ENCODE assay signal across 18 cellular contexts in the genomic region with DNA sequence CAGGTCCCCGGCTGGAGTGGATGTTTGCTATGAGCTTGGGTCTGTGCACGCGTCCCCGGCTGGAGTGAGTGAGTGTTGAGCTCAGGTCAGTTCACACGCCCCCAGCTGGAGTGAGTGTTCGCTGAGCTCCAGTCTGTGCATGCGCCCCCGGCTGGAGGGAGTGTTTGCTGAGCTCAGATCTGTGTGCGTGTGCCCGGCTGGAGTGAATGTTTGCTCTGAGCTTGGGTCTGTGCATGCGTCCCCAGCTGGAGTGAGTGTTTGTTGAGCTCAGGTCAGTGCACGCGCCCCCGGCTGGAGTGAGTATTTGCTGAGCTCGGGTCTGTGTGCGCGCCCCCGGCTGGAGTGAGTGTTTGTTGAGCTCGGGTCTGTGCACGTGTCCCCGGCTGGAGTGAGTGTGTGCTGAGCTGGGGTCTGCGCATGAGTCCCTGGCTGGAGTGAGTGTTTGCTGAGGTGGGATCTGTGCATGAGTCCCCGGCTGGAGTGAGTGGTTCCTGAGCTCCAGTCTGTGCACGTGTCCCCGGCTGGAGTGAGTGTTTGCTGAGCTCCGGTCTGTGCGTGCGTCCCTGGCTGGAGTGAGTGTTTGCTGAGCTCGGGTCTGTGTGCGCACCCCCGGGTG.
DNase-seq lines count a peak whose midpoint lies in the region; ATAC-seq and TF ChIP-seq lines count a peak whose summit lies in the region.
"Had no signal": no experiment of that assay in that cellular context is flagged by ENCODE, and none has a peak within 500 bp of the region (broad histone marks: within the 10 kb centered on the region; RNA-seq: fewer than 3 reads in every experiment).

No MANE protein-coding gene starts in this region.

- TF ChIP-seq CTCF in retinal pigment epithelial cell (conservative IDR thresholded peaks at IDR 0.05; ENCODE audit: low read depth, low read length) (peak; percentile 6), progenitor cell of endocrine pancreas (IDR thresholded peaks at IDR 0.05; ENCODE audit: unreplicated experiment) (no peak)

- H3K4me1 Mint-ChIP-seq in activated T-helper 17 cell treated with anti-CD3 and anti-CD28 coated beads, Interleukin-2, amount 50 U/mL, for 72 hours = peaks cover 7% of the 10 kb centered on the region
- peaks cover 8% of the 10 kb centered on the region for H3K4me1 Mint-ChIP-seq in progenitor cell of endocrine pancreas (ENCODE audit: low read depth)

- peak overlapping the region; percentile 43 for H3K27ac Mint-ChIP-seq in activated T-helper 17 cell treated with anti-CD3 and anti-CD28 coated beads, Interleukin-2, amount 50 U/mL, for 72 hours
- no peak overlapping the region for H3K27ac Mint-ChIP-seq in progenitor cell of endocrine pancreas
- H3K27ac Mint-ChIP-seq: activated CD8-positive, alpha-beta T cell treated with anti-CD3 and anti-CD28 coated beads for 36 hours; T-helper 2 cell treated with Interferon-gamma antibody and Interleukin-4, amounts not matched to agents 5 μg/mL and 100 μg/mL, for 36 hours had no signal

- no peaks in the 10 kb centered on the region for H3K9me3 Mint-ChIP-seq in activated T-helper 17 cell treated with anti-CD3 and anti-CD28 coated beads, Interleukin-2, amount 50 U/mL, for 72 hours
- H3K9me3 Mint-ChIP-seq in progenitor cell of endocrine pancreas (ENCODE audit: low read depth) = no peaks in the 10 kb centered on the region
- H3K9me3 Mint-ChIP-seq: activated CD8-positive, alpha-beta T cell treated with anti-CD3 and anti-CD28 coated beads for 36 hours; CD8-positive, alpha-beta memory T cell; T-helper 2 cell treated with Interferon-gamma antibody and Interleukin-4, amounts not matched to agents 5 μg/mL and 100 μg/mL, for 36 hours had no signal

- no peak for ATAC-seq in activated T-helper 17 cell treated with anti-CD3 and anti-CD28 coated beads, Interleukin-2, amount 50 U/mL, for 72 hours (replicated peaks)
- ATAC-seq in GM19455 (IDR thresholded peaks at IDR 0.05; ENCODE audit: unreplicated experiment) = no peak
- ATAC-seq: activated CD8-positive, alpha-beta T cell treated with anti-CD3 and anti-CD28 coated beads for 36 hours; PC-3 had no signal

- no peak overlapping the region for H3K4me3 ChIP-seq in retinal pigment epithelial cell (ENCODE audit: low read length)
- H3K4me3 ChIP-seq: spleen, tibial nerve had no signal

- H3K4me3 Mint-ChIP-seq in activated T-helper 17 cell treated with anti-CD3 and anti-CD28 coated beads, Interleukin-2, amount 50 U/mL, for 72 hours = no peak overlapping the region
- no peak overlapping the region for H3K4me3 Mint-ChIP-seq in progenitor cell of endocrine pancreas (ENCODE audit: low read depth)
- H3K4me3 Mint-ChIP-seq: activated CD8-positive, alpha-beta T cell treated with anti-CD3 and anti-CD28 coated beads for 36 hours; CD8-positive, alpha-beta memory T cell; T-helper 2 cell treated with Interferon-gamma antibody and Interleukin-4, amounts not matched to agents 5 μg/mL and 100 μg/mL, for 36 hours had no signal

- DNase-seq in NCI-H748 (lab: John Stamatoyannopoulos, UW; ENCODE audit: unreplicated experiment) (peak; percentile 74), NCI-H748 treated with DMSO at 0.1 percent for 48 hours (lab: John Stamatoyannopoulos, UW) (no peak), hepatic stellate cell (ENCODE audit: low spot score) (peak; percentile 47), retinal pigment epithelial cell (ENCODE audit: low read depth) (no peak), progenitor cell of endocrine pancreas (ENCODE audit: low spot score, unreplicated experiment) (no peak)
- no peak for DNase-seq in stimulated activated CD4-positive, alpha-beta T cell treated with anti-CD3 and anti-CD28 coated beads, Interleukin-2, amount 100 ng/mL, for 24 hours
- DNase-seq: activated CD8-positive, alpha-beta T cell treated with anti-CD3 and anti-CD28 coated beads for 36 hours; activated naive CD4-positive, alpha-beta T cell; CD8-positive, alpha-beta memory T cell; Kasumi-1; kidney glomerular epithelial cell; NCI-H2107; PC-3; spleen had no signal

- H3K36me3 Mint-ChIP-seq in activated T-helper 17 cell treated with anti-CD3 and anti-CD28 coated beads, Interleukin-2, amount 50 U/mL, for 72 hours (ENCODE audit: low read depth) = no peaks in the 10 kb centered on the region
- no peaks in the 10 kb centered on the region for H3K36me3 Mint-ChIP-seq in progenitor cell of endocrine pancreas (ENCODE audit: insufficient read depth)

- no peaks in the 10 kb centered on the region for H3K27me3 Mint-ChIP-seq in activated T-helper 17 cell treated with anti-CD3 and anti-CD28 coated beads, Interleukin-2, amount 50 U/mL, for 72 hours
- H3K27me3 Mint-ChIP-seq in progenitor cell of endocrine pancreas = peaks cover 9% of the 10 kb centered on the region
- H3K27me3 Mint-ChIP-seq: activated CD8-positive, alpha-beta T cell treated with anti-CD3 and anti-CD28 coated beads for 36 hours; CD8-positive, alpha-beta memory T cell had no signal

Comparison
In these comparisons a context has a peak if more than half of its experiments do, and no peak if none do; other contexts are left out.
1. DNase-seq: peak in NCI-H748 (single experiment) and hepatic stellate cell (single experiment); none in NCI-H748 treated with DMSO at 0.1 percent for 48 hours (single experiment), retinal pigment epithelial cell (single experiment), stimulated activated CD4-positive, alpha-beta T cell treated with anti-CD3 and anti-CD28 coated beads, Interleukin-2, amount 100 ng/mL, for 24 hours (0 of 2) and progenitor cell of endocrine pancreas (single experiment).